Comparison of ENCODE assay signal across 22 cellular contexts in the genomic region with DNA sequence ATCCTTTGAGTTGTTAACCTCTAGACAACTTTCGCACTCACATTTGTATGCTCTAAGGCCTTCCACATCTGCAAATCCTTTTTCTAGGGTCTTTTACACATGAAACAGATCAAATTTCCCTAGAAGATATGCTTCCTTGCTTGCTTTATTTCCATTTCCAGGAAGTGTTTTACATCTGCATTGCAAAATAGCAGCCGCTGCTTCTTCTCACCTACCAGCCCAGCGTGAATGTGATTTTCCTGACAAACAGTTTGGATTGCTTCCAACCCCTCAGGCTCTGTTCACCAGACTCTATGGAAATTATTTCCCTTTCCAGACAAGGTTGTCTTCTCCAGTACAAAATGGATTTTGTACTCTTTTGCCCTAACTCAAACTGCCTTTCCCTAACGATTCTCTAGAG. TPM values are rescaled to one million over a fixed set of nuclear protein-coding genes. Genes with fewer than 3 reads are reported as not detected.
DNase-seq lines count a peak whose midpoint lies in the region; ATAC-seq lines count a peak whose summit lies in the region.
"Had no signal": no experiment of that assay in that cellular context is flagged by ENCODE, and none has a peak within 500 bp of the region (broad histone marks: within the 10 kb centered on the region; RNA-seq: fewer than 3 reads in every experiment).

No MANE protein-coding gene starts in this region.

- no peaks in the 10 kb centered on the region for H3K79me1 ChIP-seq in trophoblast cell (ENCODE audit: low read length)

- H2AK5ac ChIP-seq in trophoblast cell (ENCODE audit: low read length) = no peak overlapping the region

- no peak overlapping the region for H3K4ac ChIP-seq in trophoblast cell (ENCODE audit: low read depth, low read length)

- DNase-seq in NCI-H2081 (lab: John Stamatoyannopoulos, UW) = peak; percentile 2 to 59
- DNase-seq in NCI-H2081 treated with DMSO at 0.1 percent for 48 hours (lab: John Stamatoyannopoulos, UW) = no peak
- DNase-seq in SK-N-MC (ENCODE audit: low read depth, low spot score) = peak; percentile 88
- DNase-seq in iPS DF 6.9 (ENCODE audit: low read depth, low spot score) = no peak
- DNase-seq in trophoblast cell = peak; percentile 18 to 25
- DNase-seq: 8988T; activated B cell treated with CpG ODN at 0.5 μM for 24 hours; activated CD8-positive, alpha-beta T cell treated with anti-CD3 and anti-CD28 coated beads, Interleukin-2, amount 10 ng/mL, durations not matched to agents 7 days and 5 days; activated naive CD4-positive, alpha-beta T cell treated with anti-CD3 and anti-CD28 coated beads for 36 hours; activated T-cell treated with anti-CD3 and anti-CD28 coated beads, Interleukin-2, amount 50 U/mL, for 4 hours; endodermal cell; head of caudate nucleus; natural killer cell; NCI-H1930; NCI-H524; SJCRH30; stimulated activated CD4-positive, alpha-beta T cell treated with anti-CD3 and anti-CD28 coated beads, Interleukin-2, amount 100 ng/mL, for 48 hours had no signal

- no peaks in the 10 kb centered on the region for H3K9me3 ChIP-seq in SK-N-MC (ENCODE audit: low read depth, low read length)
- H3K9me3 ChIP-seq in iPS DF 6.9 (ENCODE audit: control insufficient read depth, insufficient read depth, low read length) = no peaks in the 10 kb centered on the region; the same call in 1 of the 2 replicates
- H3K9me3 ChIP-seq in trophoblast cell (ENCODE audit: insufficient read depth, low read depth, low read length) = peaks cover 6% of the 10 kb centered on the region
- H3K9me3 ChIP-seq: SJCRH30 had no signal

- no peak overlapping the region for H2BK5ac ChIP-seq in trophoblast cell (ENCODE audit: low read depth, low read length, poor library complexity)

- no peak overlapping the region for H3K9ac ChIP-seq in SK-N-MC (ENCODE audit: insufficient read length)
- H3K9ac ChIP-seq in trophoblast cell (ENCODE audit: low read length) = no peak overlapping the region

- no peak overlapping the region for H3K4me2 ChIP-seq in trophoblast cell (ENCODE audit: low read length)

- no peak overlapping the region for H3K27ac ChIP-seq in SK-N-MC
- H3K27ac ChIP-seq in iPS DF 6.9 (ENCODE audit: low read length) = peak overlapping the region; percentile 55
- H3K27ac ChIP-seq in trophoblast cell (ENCODE audit: low read depth, low read length) = no peak overlapping the region
- H3K27ac ChIP-seq: SJCRH30, skin epidermis, upper lobe of left lung had no signal

- H3K4me1 ChIP-seq in iPS DF 6.9 (ENCODE audit: control insufficient read depth, insufficient read depth, low read length) (peaks cover 6% of the 10 kb centered on the region; the same call in 1 of the 2 replicates), trophoblast cell (ENCODE audit: control insufficient read depth in 1 of 2, insufficient read depth in 2 of 2, low read length in 2 of 2) (no peaks in the 10 kb centered on the region)
- H3K4me1 ChIP-seq: SJCRH30 had no signal

- H3K23ac ChIP-seq in trophoblast cell (ENCODE audit: low read length) = no peak overlapping the region

- no peaks in the 10 kb centered on the region for H3K27me3 ChIP-seq in iPS DF 6.9 (ENCODE audit: control insufficient read depth, insufficient read depth, low read length)
- H3K27me3 ChIP-seq in trophoblast cell (ENCODE audit: insufficient read depth, low read length) = no peaks in the 10 kb centered on the region
- H3K27me3 ChIP-seq: SJCRH30, upper lobe of left lung had no signal

- H3K18ac ChIP-seq in trophoblast cell (ENCODE audit: low read length) = no peak overlapping the region

- H3K14ac ChIP-seq in trophoblast cell (ENCODE audit: low read length) = no peak overlapping the region

- WGBS in iPS DF 6.9 (ENCODE audit: insufficient coverage, insufficient read length) = no CpG with 5 or more reads among the region's 4 CpGs
- no CpG with 5 or more reads among the region's 4 CpGs for WGBS in trophoblast cell (ENCODE audit: extremely low coverage, insufficient coverage, insufficient read length)

- no peaks in the 10 kb centered on the region for H3K79me2 ChIP-seq in trophoblast cell (ENCODE audit: control insufficient read depth, insufficient read depth, low read length, poor library complexity)

- H4K8ac ChIP-seq in trophoblast cell (ENCODE audit: low read depth, low read length) = no peak overlapping the region

- peak overlapping the region; percentile 47 for H3K4me3 ChIP-seq in SK-N-MC
- no peak overlapping the region for H3K4me3 ChIP-seq in iPS DF 6.9 (ENCODE audit: low read length)
- no peak overlapping the region for H3K4me3 ChIP-seq in trophoblast cell (ENCODE audit: low read depth, low read length)
- H3K4me3 ChIP-seq: SJCRH30, skin epidermis, upper lobe of left lung had no signal

- H3K36me3 ChIP-seq in SK-N-MC (ENCODE audit: insufficient read depth, low read length) (no peaks in the 10 kb centered on the region), iPS DF 6.9 (ENCODE audit: control insufficient read depth, insufficient read depth, low read length) (no peaks in the 10 kb centered on the region), trophoblast cell (ENCODE audit: control insufficient read depth in 1 of 2, insufficient read depth in 2 of 2, low read length in 2 of 2) (no peaks in the 10 kb centered on the region)
- H3K36me3 ChIP-seq: SJCRH30, upper lobe of left lung had no signal

- H4K91ac ChIP-seq in trophoblast cell (ENCODE audit: low read depth, low read length) = no peak overlapping the region

- no peak overlapping the region for H2BK120ac ChIP-seq in trophoblast cell (ENCODE audit: insufficient read depth, low read length, poor library complexity)

- no peak overlapping the region for H2AFZ ChIP-seq in trophoblast cell (ENCODE audit: insufficient read depth, low read length, poor library complexity)

- H2BK12ac ChIP-seq in trophoblast cell (ENCODE audit: low read length) = no peak overlapping the region

- H4K12ac ChIP-seq in trophoblast cell (ENCODE audit: low read depth, low read length) = no peak overlapping the region

- ATAC-seq in GM19395 (IDR thresholded peaks at IDR 0.05; ENCODE audit: unreplicated experiment) = no peak
- ATAC-seq in HG03342 (IDR thresholded peaks at IDR 0.05; ENCODE audit: unreplicated experiment) = no peak
- ATAC-seq in HG03095 (IDR thresholded peaks at IDR 0.05; ENCODE audit: unreplicated experiment) = no peak
- ATAC-seq: activated CD8-positive, alpha-beta T cell treated with anti-CD3 and anti-CD28 coated beads, Interleukin-2, amount 10 ng/mL, durations not matched to agents 7 days and 5 days; activated T-cell treated with anti-CD3 and anti-CD28 coated beads, Interleukin-2, amount 50 U/mL, for 4 hours; natural killer cell had no signal

RNA-seq across cellular contexts. Expression of gene PAPSS2, which starts 50.9 kb away (rescaled TPM):
- polyA plus RNA-seq in trophoblast cell (2013) = 3.2 and 3.4 TPM in 2 replicates

Comparison
In these comparisons a context has a peak if more than half of its experiments do, and no peak if none do; other contexts are left out.
1. DNase-seq: peak in NCI-H2081 (2 of 2), SK-N-MC (single experiment) and trophoblast cell (2 of 2); none in NCI-H2081 treated with DMSO at 0.1 percent for 48 hours (single experiment) and iPS DF 6.9 (single experiment).